In genomic region chr20:36051318-36052116, GRCh38 we compare ENCODE assay signal across 1 cellular context.
TF ChIP-seq lines count a peak whose summit lies in the region.

No MANE protein-coding gene starts in this region.

TF ChIP-seq in GM23338, 12 proteins besides CTCF, POLR2A, EP300 and RAD21 (continued from another document):
- TF ChIP-seq ZNF462 (CRISPR knock-in tag; IDR thresholded peaks at IDR 0.05), result no peak
- no peak for TF ChIP-seq ZNF114 (CRISPR knock-in tag; IDR thresholded peaks at IDR 0.05)
- no peak for TF ChIP-seq REST (IDR thresholded peaks at IDR 0.05; ENCODE audit: unreplicated experiment)
